Comparison of ENCODE assay signal across 1 cellular context in the genomic region with DNA sequence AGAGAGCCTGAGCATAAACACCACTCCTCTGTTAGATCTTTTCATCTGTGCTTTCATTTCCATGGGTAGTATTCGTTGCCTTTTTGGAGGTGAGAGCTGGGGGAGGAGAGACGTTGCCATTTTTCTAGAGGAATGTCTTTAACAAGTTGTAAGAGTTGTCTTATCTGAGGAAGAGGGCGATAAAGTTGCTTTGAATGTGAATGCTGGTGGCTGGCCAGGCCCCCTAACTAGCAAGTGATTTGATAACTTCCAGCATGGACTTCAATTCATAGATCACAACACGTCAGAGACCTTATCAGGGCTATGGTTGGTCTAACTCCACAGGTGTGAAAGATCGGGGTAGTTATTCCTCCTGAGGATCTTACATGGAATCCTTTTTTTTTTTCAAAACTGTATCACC.
TF ChIP-seq lines count a peak whose summit lies in the region.

No MANE protein-coding gene starts in this region.

TF ChIP-seq in GM23338, 12 proteins besides CTCF, POLR2A, EP300 and RAD21:
- TF ChIP-seq REST (IDR thresholded peaks at IDR 0.05; ENCODE audit: unreplicated experiment) (no peak), ZNF114 (CRISPR knock-in tag; IDR thresholded peaks at IDR 0.05) (no peak), EZH2 (IDR thresholded peaks at IDR 0.05; ENCODE audit: low read depth, unreplicated experiment) (no peak), JUNB (IDR thresholded peaks at IDR 0.05; ENCODE audit: unreplicated experiment) (no peak), ZNF331 (CRISPR knock-in tag; IDR thresholded peaks at IDR 0.05; ENCODE audit: low read depth) (no peak), STAT1 (IDR thresholded peaks at IDR 0.05; ENCODE audit: unreplicated experiment) (no peak), EZH2phosphoT487 (IDR thresholded peaks at IDR 0.05; ENCODE audit: unreplicated experiment) (no peak), NANOG (IDR thresholded peaks at IDR 0.05; ENCODE audit: borderline replicate concordance) (no peak), ZNF462 (CRISPR knock-in tag; IDR thresholded peaks at IDR 0.05) (no peak), CREB1 (CRISPR knock-in tag; IDR thresholded peaks at IDR 0.05; ENCODE audit: low read depth) (no peak), POLR2AphosphoS5 (IDR thresholded peaks at IDR 0.05; ENCODE audit: low read depth) (no peak)
- TF ChIP-seq, protein P1, sequence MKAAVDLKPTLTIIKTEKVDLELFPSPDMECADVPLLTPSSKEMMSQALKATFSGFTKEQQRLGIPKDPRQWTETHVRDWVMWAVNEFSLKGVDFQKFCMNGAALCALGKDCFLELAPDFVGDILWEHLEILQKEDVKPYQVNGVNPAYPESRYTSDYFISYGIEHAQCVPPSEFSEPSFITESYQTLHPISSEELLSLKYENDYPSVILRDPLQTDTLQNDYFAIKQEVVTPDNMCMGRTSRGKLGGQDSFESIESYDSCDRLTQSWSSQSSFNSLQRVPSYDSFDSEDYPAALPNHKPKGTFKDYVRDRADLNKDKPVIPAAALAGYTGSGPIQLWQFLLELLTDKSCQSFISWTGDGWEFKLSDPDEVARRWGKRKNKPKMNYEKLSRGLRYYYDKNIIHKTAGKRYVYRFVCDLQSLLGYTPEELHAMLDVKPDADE (IDR thresholded peaks at IDR 0.05) = no peak
